25 cellular contexts compared by ENCODE assay signal in the genomic region with DNA sequence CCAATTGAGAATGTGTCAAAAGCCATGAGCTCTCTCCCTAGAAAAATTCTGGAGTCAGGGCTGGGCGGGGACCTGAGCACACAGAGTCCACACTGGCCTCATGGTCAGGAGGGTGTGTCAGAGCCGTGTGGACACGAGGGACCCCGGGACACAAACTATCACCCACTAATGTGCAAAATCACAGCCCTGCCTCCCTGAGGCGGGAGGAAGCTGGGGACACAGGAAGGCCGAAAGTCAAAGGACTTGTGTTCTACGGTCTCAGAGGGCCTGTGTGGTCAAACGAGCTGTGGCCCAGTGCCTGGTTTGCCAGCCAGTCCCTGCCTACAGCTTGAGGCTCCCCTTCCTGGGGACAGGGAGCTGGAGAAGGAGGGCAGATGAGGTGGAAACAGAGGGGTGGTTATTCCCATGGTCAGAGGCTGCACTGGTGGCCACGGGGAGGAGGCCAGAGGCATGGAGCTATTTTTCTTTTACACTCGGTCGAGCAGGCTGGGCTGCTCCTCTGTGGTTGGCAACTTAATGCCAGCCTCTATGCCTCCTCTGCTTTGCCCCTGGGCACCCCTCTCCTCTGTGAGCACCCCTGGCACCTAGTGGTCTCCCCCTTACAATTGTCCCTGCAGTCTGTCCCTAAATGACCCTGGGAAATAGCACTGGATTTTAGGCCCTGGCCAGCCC. TPM values are rescaled to one million over a fixed set of nuclear protein-coding genes. Genes with fewer than 3 reads are reported as not detected.
A peak's percentile ranks its signal among the peaks of the same experiment; 100 is the strongest.
DNase-seq lines count a peak whose midpoint lies in the region; ATAC-seq, FAIRE-seq and TF ChIP-seq lines count a peak whose summit lies in the region.
"Had no signal": no experiment of that assay in that cellular context is flagged by ENCODE, and none has a peak within 500 bp of the region (broad histone marks: within the 10 kb centered on the region; RNA-seq: fewer than 3 reads in every experiment).

No MANE protein-coding gene starts in this region.

- H4K20me1 ChIP-seq in IMR-90 (ENCODE audit: insufficient read depth, low read length), result peaks cover 3% of the 10 kb centered on the region
- H4K20me1 ChIP-seq in K562 (replicated peaks; ENCODE audit: control insufficient read depth, insufficient read depth, low read length), result peaks cover 9% of the 10 kb centered on the region; the same call in 1 of the 2 replicates

- no peaks in the 10 kb centered on the region; the same call in 1 of the 2 replicates for H3K36me3 ChIP-seq in IMR-90 (ENCODE audit: control insufficient read depth, insufficient read depth, low read length)
- peaks cover 4% of the 10 kb centered on the region; the same call in 1 of the 3 replicates for H3K36me3 ChIP-seq in K562 (ENCODE audit: control insufficient read depth, insufficient read depth, low read length)
- peaks cover 14 to 15% of the 10 kb centered on the region in 2 donors for H3K36me3 ChIP-seq in mucosa of rectum (ENCODE audit: control insufficient read depth in 2 of 2, insufficient read depth in 2 of 2, low read length in 2 of 2)
- no peaks in the 10 kb centered on the region for H3K36me3 ChIP-seq in sigmoid colon
- H3K36me3 ChIP-seq: pancreas had no signal

- TF ChIP-seq CTCF in IMR-90 (conservative IDR thresholded peaks at IDR 0.05; ENCODE audit: low read depth, low read length), result no peak
- TF ChIP-seq CTCF in K562 (IDR thresholded peaks at IDR 0.05 in 2 of 3, conservative IDR thresholded peaks at IDR 0.05 in 1 of 3; ENCODE audit: insufficient read depth in 2 of 3, low read depth in 1 of 3, low read length in 3 of 3), result no peak
- no peak for TF ChIP-seq CTCF in sigmoid colon (IDR thresholded peaks at IDR 0.05)

- no peak overlapping the region for H3K14ac ChIP-seq in IMR-90 (replicated peaks; ENCODE audit: low read depth, low read length)

- ATAC-seq in IMR-90 (ENCODE audit: low read depth) (no peak), K562 (no peak), GM21528 (IDR thresholded peaks at IDR 0.05; ENCODE audit: low FRiP score, unreplicated experiment) (no peak)
- peak; percentile 7 for ATAC-seq in stimulated activated naive CD8-positive, alpha-beta T cell treated with anti-CD3 and anti-CD28 coated beads, Interleukin-15, Interleukin-2, amounts not matched to agents 100 U/mL and 50 U/mL, for 24 hours
- ATAC-seq: activated T-cell treated with anti-CD3 and anti-CD28 coated beads, Interleukin-2, amount 50 U/mL, for 72 hours had no signal

- TF ChIP-seq EP300 in K562 (IDR thresholded peaks at IDR 0.05; ENCODE audit: low read length) (no peak), sigmoid colon (IDR thresholded peaks at IDR 0.05) (no peak)

- no peak overlapping the region; the same call in 1 of the 2 replicates for H3K4ac ChIP-seq in IMR-90 (ENCODE audit: low read depth, low read length)

- H3K4me2 ChIP-seq in IMR-90 (ENCODE audit: low read depth, low read length), result no peak overlapping the region
- H3K4me2 ChIP-seq in K562 (ENCODE audit: insufficient read depth, low read length), result no peak overlapping the region
- H3K4me2 ChIP-seq: KMS-11 had no signal

- H2BK120ac ChIP-seq in IMR-90 (ENCODE audit: low read depth, low read length), result no peak overlapping the region

- in situ Hi-C loops in IMR-90 (cut with MboI; ENCODE audit: low sequenced_read_pairs) (loop anchor here (5.0 kb wide), 1 partner anchor 53 kb away; no protein-coding TSS in a partner anchor), K562 (cut with MboI) (no loop called here)

- POLR2A ChIA-PET in IMR-90 (lab: Charles Lee; ENCODE audit: unreplicated experiment) (no interaction called here), K562 (lab: Yijun Ruan, JAX) (interaction anchor here (0.7 to 1.4 kb wide), 4 partner anchors 11 to 82 kb away, joined by 3 to 5 read pairs (median 4); no protein-coding TSS in a partner anchor)

- H3K79me2 ChIP-seq in K562 (ENCODE audit: control insufficient read depth, insufficient read depth, low read length), result no peaks in the 10 kb centered on the region

- H2AK9ac ChIP-seq in IMR-90 (replicated peaks; ENCODE audit: low read depth, low read length, poor library complexity), result peak overlapping the region; percentile 30

- H3K9me3 ChIP-seq in IMR-90 (ENCODE audit: control insufficient read depth, insufficient read depth, low read length) (no peaks in the 10 kb centered on the region), K562 (replicated peaks; ENCODE audit: control insufficient read depth, insufficient read depth, low read depth, low read length) (no peaks in the 10 kb centered on the region), mucosa of rectum (ENCODE audit: control insufficient read depth in 2 of 2, low read length in 2 of 2) (no peaks in the 10 kb centered on the region), sigmoid colon (no peaks in the 10 kb centered on the region)
- H3K9me3 ChIP-seq: ascending aorta, pancreas, SJSA1, testis had no signal

- BruUV-seq in IMR-90 (replicated peaks; lab: Mats Ljungman, UMichigan) (no TSS peak), K562 (replicated peaks; lab: Mats Ljungman, UMichigan) (no TSS peak)

- intact Hi-C loops in IMR-90 (cut with micrococcal nuclease), result no loop called here
- intact Hi-C loops in K562 (cut with micrococcal nuclease), result no loop called here
- intact Hi-C loops in sigmoid colon (cut with DNase I), result no loop called here

- no peaks in the 10 kb centered on the region; a peak in 1 of 4 replicates for H3K79me1 ChIP-seq in IMR-90 (ENCODE audit: low read depth in 1 of 2, low read length in 2 of 2)

- H3K27me3 ChIP-seq in IMR-90 (ENCODE audit: control insufficient read depth, insufficient read depth, low read length) (no peaks in the 10 kb centered on the region), K562 (ENCODE audit: control insufficient read depth in 2 of 2, insufficient read depth in 2 of 2, low read length in 2 of 2) (peaks cover 6 to 7% of the 10 kb centered on the region in 2 experiments; a peak in 3 of 5 replicates), mucosa of rectum (ENCODE audit: control insufficient read depth in 2 of 2, insufficient read depth in 2 of 2, low read length in 2 of 2) (no peaks in the 10 kb centered on the region), sigmoid colon (no peaks in the 10 kb centered on the region)
- H3K27me3 ChIP-seq: ascending aorta, pancreas, SJSA1, testis had no signal

- no peak overlapping the region for H3K18ac ChIP-seq in IMR-90 (ENCODE audit: low read depth, low read length)

- H3K9ac ChIP-seq in IMR-90 (ENCODE audit: low read depth, low read length) (no peak overlapping the region), K562 (ENCODE audit: insufficient read depth in 1 of 2, low read depth in 2 of 2, low read length in 2 of 2) (no peak overlapping the region; a peak in 1 of 4 replicates), mucosa of rectum (ENCODE audit: low read depth in 1 of 2, low read length in 2 of 2) (peak overlapping the region; percentile 68 to 83)
- H3K9ac ChIP-seq: KMS-11 had no signal

- H4K8ac ChIP-seq in IMR-90 (ENCODE audit: low read depth in 2 of 2, low read length in 2 of 2), result no peak overlapping the region

- no peak overlapping the region for H2BK5ac ChIP-seq in IMR-90 (ENCODE audit: low read depth, low read length, poor library complexity, severe bottlenecking)

- no peak for FAIRE-seq in K562 (lab: Jason Lieb, UNC)
- FAIRE-seq: endothelial cell of umbilical vein, GM12891, pancreas had no signal

- no peak overlapping the region for H4K91ac ChIP-seq in IMR-90 (ENCODE audit: insufficient read depth, low read depth, low read length)

- no peak for TF ChIP-seq RAD21 in IMR-90 (IDR thresholded peaks at IDR 0.05; ENCODE audit: low read length)
- no peak for TF ChIP-seq RAD21 in K562 (CRISPR knock-in tag; conservative IDR thresholded peaks at IDR 0.05 in 1 of 2, IDR thresholded peaks at IDR 0.05 in 1 of 2)

- TF ChIP-seq POLR2A in IMR-90 (IDR thresholded peaks at IDR 0.05; ENCODE audit: low read depth, low read length), result no peak
- no peak for TF ChIP-seq POLR2A in K562 (conservative IDR thresholded peaks at IDR 0.05)
- no peak for TF ChIP-seq POLR2A in sigmoid colon (IDR thresholded peaks at IDR 0.05)

- H3K4me3 ChIP-seq in IMR-90 (ENCODE audit: insufficient read depth, low read depth, low read length) (no peak overlapping the region), K562 (no peak overlapping the region), mucosa of rectum (ENCODE audit: low read length in 2 of 2) (no peak overlapping the region), sigmoid colon (no peak overlapping the region)
- H3K4me3 ChIP-seq: ascending aorta, pancreas, SJSA1, testis had no signal

- no peak overlapping the region for H3K23ac ChIP-seq in IMR-90 (ENCODE audit: low read depth, low read length)

- H2BK15ac ChIP-seq in IMR-90 (ENCODE audit: low read depth, low read length), result no peak overlapping the region

- no peak for DNase-seq in IMR-90
- no peak for DNase-seq in K562 (ENCODE audit: extremely low read depth in 1 of 4, low spot score in 3 of 4)
- no peak for DNase-seq in stimulated activated naive CD8-positive, alpha-beta T cell treated with anti-CD3 and anti-CD28 coated beads, Interleukin-15, Interleukin-2, amounts not matched to agents 100 U/mL and 50 U/mL, for 24 hours
- no peak for DNase-seq in NCI-H2227 (lab: John Stamatoyannopoulos, UW; ENCODE audit: unreplicated experiment)
- DNase-seq in globus pallidus (ENCODE audit: low spot score), result no peak
- DNase-seq in sigmoid colon, result no peak
- DNase-seq: activated CD4-positive, alpha-beta T cell treated with anti-CD3 and anti-CD28 coated beads, Interleukin-2, amount 50 U/mL, for 4 hours; activated naive CD4-positive, alpha-beta T cell treated with Interleukin-2 at 50 U/mL for 16 hours; activated T-cell treated with anti-CD3 and anti-CD28 coated beads, Interleukin-2, amount 50 U/mL, for 72 hours; CD4-positive, CD25-positive, alpha-beta regulatory T cell; H7; NCI-H2081 treated with DMSO at 0.1 percent for 48 hours; NCI-H748 treated with DMSO at 0.1 percent for 48 hours; pancreas; stimulated activated CD4-positive, alpha-beta T cell treated with anti-CD3 and anti-CD28 coated beads, Interleukin-12 subunit alpha, Interleukin-12 subunit beta, amount 100 ng/mL, for 4 hours; stimulated activated CD4-positive, alpha-beta T cell treated with anti-CD3 and anti-CD28 coated beads, Interleukin-4, amount 100 ng/mL, for 1 hour; testis had no signal

- H2AK5ac ChIP-seq in IMR-90 (ENCODE audit: low read depth, low read length), result 0 out of 2 replicates have a peak overlapping the region, but pooled peaks have one; percentile 18

- CTCF ChIA-PET in IMR-90 (lab: Yijun Ruan, JAX) (no interaction called here), K562 (lab: Yijun Ruan, JAX; ENCODE audit: low intra/inter-chr PET ratio) (no interaction called here)

- no peak overlapping the region for H4K5ac ChIP-seq in IMR-90 (ENCODE audit: low read depth, low read length)

- H3K56ac ChIP-seq in IMR-90 (ENCODE audit: extremely low read depth, insufficient read depth, low read length), result no peak overlapping the region

- H3K9me1 ChIP-seq in IMR-90 (ENCODE audit: insufficient read depth, low read length) (peaks cover 7% of the 10 kb centered on the region; the same call in 1 of the 2 replicates), K562 (ENCODE audit: control insufficient read depth, insufficient read depth, low read length) (no peaks in the 10 kb centered on the region)

- 87% methylated on average over 5 of the region's 11 CpGs; no CpG with 5 or more reads in 1 of the 2 experiments for WGBS in IMR-90 (ENCODE audit: extremely low coverage in 2 of 2, insufficient read length in 1 of 2), 2 experiments
- 51% methylated on average over 4 of the region's 11 CpGs for WGBS in K562 (ENCODE audit: insufficient coverage, low coverage, missing lambda C conversion rate)
- 22 to 70% methylated on average over 11 of the region's 11 CpGs for WGBS in sigmoid colon, 2 donors

- no peak overlapping the region for H3K27ac ChIP-seq in IMR-90 (ENCODE audit: insufficient read depth, low read length)
- no peak overlapping the region for H3K27ac ChIP-seq in K562 (ENCODE audit: extremely low read depth, low read depth, low read length)
- H3K27ac ChIP-seq in mucosa of rectum (ENCODE audit: low read depth in 2 of 2, low read length in 2 of 2), result peak overlapping the region; percentile 98 to 99
- peak overlapping the region in 1 of 4 donors; percentile 39 for H3K27ac ChIP-seq in sigmoid colon
- H3K27ac ChIP-seq: KMS-11, SJSA1, testis had no signal

- H3K4me1 ChIP-seq in IMR-90 (ENCODE audit: control insufficient read depth, insufficient read depth, low read length) (peaks cover 12% of the 10 kb centered on the region), K562 (replicated peaks in 1 of 2; ENCODE audit: control insufficient read depth in 2 of 2, insufficient read depth in 2 of 2, low read length in 2 of 2) (peaks cover 0 to 5% of the 10 kb centered on the region in 2 experiments; a peak in 2 of 5 replicates), mucosa of rectum (ENCODE audit: control insufficient read depth in 2 of 2, insufficient read depth in 2 of 2, low read length in 2 of 2) (peaks cover 48 to 64% of the 10 kb centered on the region in 2 donors), sigmoid colon (peaks cover 0 to 16% (median 16%) of the 10 kb centered on the region in 4 donors)

- peak overlapping the region; percentile 7 for H2AFZ ChIP-seq in IMR-90 (replicated peaks; ENCODE audit: low read length, poor library complexity)
- H2AFZ ChIP-seq in K562 (ENCODE audit: low read depth, low read length), result no peak overlapping the region

- no peak overlapping the region for H2BK20ac ChIP-seq in IMR-90 (ENCODE audit: low read depth, low read length)

- dilution Hi-C loops in IMR-90 (cut with HindIII; ENCODE audit: low sequenced_read_pairs, unreplicated experiment), result no loop called here

RNA-seq across cellular contexts. Expression of a gene that starts 27.2 kb away (rescaled TPM):
- total RNA-seq in IMR-90 (2012; rRNA removed) (0.56 and 0.72 TPM in 2 replicates), K562 (2014; rRNA removed) (not detected in 2 replicates), K562 (2014; rRNA removed; fragmentation: Illumina TruSeq; extraction: Trizol) (not detected in 2 replicates), K562 (2015; rRNA removed; fragmentation: Illumina TruSeq; extraction: Trizol) (not detected in 2 replicates), K562 (2021) (0.04 TPM in 1 of 2 replicates, not detected in the other), sigmoid colon (1 to 10 TPM; 2.2 to 5.7 (median 3.9) TPM)
- polyA plus RNA-seq in IMR-90 (2012; rRNA removed) (0.89 and 1.0 TPM in 2 replicates), K562 (2011; rRNA removed) (0.05 and 0.07 TPM in 2 replicates), K562 (2014; fragmentation: Illumina TruSeq; extraction: Trizol) (not detected in 2 replicates), K562 (2014; fragmentation: Nextera tagmentation; extraction: Ambion mirVana) (under 1 TPM; 0.08 to 0.34 TPM), K562 (2014; rRNA removed) (0.05 TPM in 1 of 2 replicates, not detected in the other), sigmoid colon (10 to 100 TPM; 25.5 to 40.5 (median 37.2) TPM)
- polyA plus RNA-seq in IMR-90 (2012; cell fraction: cytosol; rRNA removed), result 0.05 and 1.0 TPM in 2 replicates
- polyA plus RNA-seq in IMR-90 (2012; cell fraction: nucleus; rRNA removed; ENCODE audit: low replicate concordance), result 2.2 and 3.2 TPM in 2 replicates
- 0.18 and 0.30 TPM in 2 replicates for total RNA-seq in K562 (2011; cell fraction: chromatin; rRNA removed; ENCODE audit: low replicate concordance)
- 0.13 and 0.33 TPM in 2 replicates for total RNA-seq in K562 (2011; cell fraction: nucleolus; rRNA removed)
- 0.23 and 0.29 TPM in 2 replicates for total RNA-seq in K562 (2011; cell fraction: nucleoplasm; rRNA removed)
- not detected in 2 replicates for polyA plus RNA-seq in K562 (2011; cell fraction: cytosol; rRNA removed)
- 0.03 and 0.07 TPM in 2 replicates for polyA plus RNA-seq in K562 (2011; cell fraction: nucleus; rRNA removed)
- 0.61 and 0.75 TPM in 2 replicates for polyA plus RNA-seq in K562 (2012)
- polyA minus RNA-seq in K562 (2011; rRNA and poly(A)+ RNA removed), result not detected in 2 replicates
- polyA minus RNA-seq in K562 (2011; cell fraction: cytosol; rRNA and poly(A)+ RNA removed), result not detected in 2 replicates
- 0.11 and 0.13 TPM in 2 replicates for polyA minus RNA-seq in K562 (2011; cell fraction: nucleus; rRNA and poly(A)+ RNA removed)
- total RNA-seq: HT1080 had no signal

RNA-seq across cellular contexts. Expression of a gene that starts 49.4 kb away (rescaled TPM):
- total RNA-seq in IMR-90 (2012; rRNA removed) (27.2 and 30.8 TPM in 2 replicates), K562 (2014; rRNA removed) (43.5 and 51.6 TPM in 2 replicates), K562 (2014; rRNA removed; fragmentation: Illumina TruSeq; extraction: Trizol) (24.1 and 30.3 TPM in 2 replicates), K562 (2015; rRNA removed; fragmentation: Illumina TruSeq; extraction: Trizol) (28.6 and 31.9 TPM in 2 replicates), K562 (2021) (93.6 and 97.5 TPM in 2 replicates), sigmoid colon (10 to 100 TPM in 2 of 4 donors, 1 to 10 TPM in 2; 9.1 to 14.0 (median 10.6) TPM)
- polyA plus RNA-seq in IMR-90 (2012; rRNA removed) (32.8 and 36.4 TPM in 2 replicates), K562 (2011; rRNA removed) (37.5 and 60.1 TPM in 2 replicates), K562 (2014; fragmentation: Illumina TruSeq; extraction: Trizol) (29.6 and 39.7 TPM in 2 replicates), K562 (2014; fragmentation: Nextera tagmentation; extraction: Ambion mirVana) (10 to 100 TPM in 1 of 2 experiments, 1 to 10 TPM in 1; 10.0 to 15.6 TPM), K562 (2014; rRNA removed) (33.7 and 42.0 TPM in 2 replicates), sigmoid colon (10 to 100 TPM in 1 of 3 donors, 1 to 10 TPM in 2; 3.7 to 13.4 (median 5.4) TPM)
- 28.0 and 41.7 TPM in 2 replicates for polyA plus RNA-seq in IMR-90 (2012; cell fraction: cytosol; rRNA removed)
- 30.3 and 55.3 TPM in 2 replicates for polyA plus RNA-seq in IMR-90 (2012; cell fraction: nucleus; rRNA removed; ENCODE audit: low replicate concordance)
- 66.3 and 211 TPM in 2 replicates for total RNA-seq in K562 (2011; cell fraction: chromatin; rRNA removed; ENCODE audit: low replicate concordance)
- 185 and 234 TPM in 2 replicates for total RNA-seq in K562 (2011; cell fraction: nucleolus; rRNA removed)
- 108 and 114 TPM in 2 replicates for total RNA-seq in K562 (2011; cell fraction: nucleoplasm; rRNA removed)
- 43.3 and 57.1 TPM in 2 replicates for polyA plus RNA-seq in K562 (2011; cell fraction: cytosol; rRNA removed)
- 61.7 and 85.4 TPM in 2 replicates for polyA plus RNA-seq in K562 (2011; cell fraction: nucleus; rRNA removed)
- 83.6 and 173 TPM in 2 replicates for polyA plus RNA-seq in K562 (2012)
- 43.0 and 43.3 TPM in 2 replicates for polyA minus RNA-seq in K562 (2011; rRNA and poly(A)+ RNA removed)
- 86.4 and 94.1 TPM in 2 replicates for polyA minus RNA-seq in K562 (2011; cell fraction: cytosol; rRNA and poly(A)+ RNA removed)
- polyA minus RNA-seq in K562 (2011; cell fraction: nucleus; rRNA and poly(A)+ RNA removed), result 27.1 and 30.0 TPM in 2 replicates

Comparison
In these comparisons a context has a peak if more than half of its experiments do, and no peak if none do; other contexts are left out.
1. H3K27ac ChIP-seq: peak in mucosa of rectum (2 of 2); none in IMR-90 (single experiment) and K562 (single experiment).
2. H3K9ac ChIP-seq: peak in mucosa of rectum (2 of 2); none in IMR-90 (single experiment) and K562 (0 of 2).